In genomic region chr1:85576256-85576641, GRCh38 we compare ENCODE assay signal across 1 cellular context.
TF ChIP-seq lines count a peak whose summit lies in the region.

No MANE protein-coding gene starts in this region.

TF ChIP-seq in GM23338, 12 proteins besides CTCF, POLR2A, EP300 and RAD21 (continued from another document):
- TF ChIP-seq ZNF462 (CRISPR knock-in tag; IDR thresholded peaks at IDR 0.05) = no peak
- TF ChIP-seq EZH2phosphoT487 (IDR thresholded peaks at IDR 0.05; ENCODE audit: unreplicated experiment) = no peak
- no peak for TF ChIP-seq ZNF331 (CRISPR knock-in tag; IDR thresholded peaks at IDR 0.05; ENCODE audit: low read depth)
- TF ChIP-seq ETS1 (IDR thresholded peaks at IDR 0.05) = no peak
- TF ChIP-seq EZH2 (IDR thresholded peaks at IDR 0.05; ENCODE audit: low read depth, unreplicated experiment) = no peak
- TF ChIP-seq CREB1 (CRISPR knock-in tag; IDR thresholded peaks at IDR 0.05; ENCODE audit: low read depth) = no peak
- no peak for TF ChIP-seq JUNB (IDR thresholded peaks at IDR 0.05; ENCODE audit: unreplicated experiment)
